ENCODE assay signal across 11 cellular contexts in the genomic region with DNA sequence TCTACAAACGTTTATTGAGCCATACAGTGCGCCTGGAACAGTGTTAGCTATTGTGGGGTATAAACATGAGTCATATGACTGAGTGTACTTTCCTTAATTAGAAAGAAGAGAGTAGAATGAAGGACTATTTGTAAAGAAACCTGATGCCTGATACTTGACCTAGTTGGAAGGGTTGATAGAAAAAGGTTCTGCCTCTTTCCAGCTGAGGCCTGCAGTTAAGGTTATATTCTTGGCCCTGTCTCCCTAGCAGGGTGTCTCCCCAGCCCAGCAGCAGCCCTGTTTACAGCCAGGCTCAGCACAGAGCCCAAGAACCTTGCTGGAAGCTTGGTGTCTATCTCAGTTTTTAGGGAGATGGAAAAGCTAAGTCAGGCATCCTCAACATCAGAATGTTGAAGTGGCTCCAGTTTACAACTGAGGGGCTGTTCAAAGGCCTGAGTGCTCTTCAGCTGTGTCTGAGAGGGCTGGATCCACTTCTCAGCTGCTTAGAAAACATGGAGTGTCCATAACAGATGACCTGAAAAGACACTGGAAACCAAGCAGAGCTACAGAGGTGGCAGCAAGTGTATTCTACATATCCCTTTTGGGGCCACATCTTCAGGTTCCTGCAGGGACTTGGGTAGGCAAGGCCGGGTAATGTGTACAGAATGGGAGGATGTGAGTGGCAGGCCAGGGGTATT. TPM values are rescaled to one million over a fixed set of nuclear protein-coding genes. Genes with fewer than 3 reads are reported as not detected.
DNase-seq lines count a peak whose midpoint lies in the region; ATAC-seq and TF ChIP-seq lines count a peak whose summit lies in the region.
"Had no signal": no experiment of that assay in that cellular context is flagged by ENCODE, and none has a peak within 500 bp of the region (broad histone marks: within the 10 kb centered on the region; RNA-seq: fewer than 3 reads in every experiment).

No MANE protein-coding gene starts in this region.

- DNase-seq in MCF 10A (ENCODE audit: unreplicated experiment) (peak; percentile 50), breast epithelium (ENCODE audit: low spot score in 2 of 2) (no peak), left colon (no peak), SJCRH30 (no peak), tibial nerve (ENCODE audit: low spot score in 2 of 2) (no peak), middle frontal gyrus (ENCODE audit: extremely low spot score, low spot score) (no peak)
- DNase-seq: naive thymus-derived CD4-positive, alpha-beta T cell had no signal

- BruUV-seq in MCF 10A (replicated peaks; lab: Mats Ljungman, UMichigan): no TSS peak

- no peak overlapping the region for H3K4me3 Mint-ChIP-seq in MCF 10A (ENCODE audit: unreplicated experiment)
- H3K4me3 Mint-ChIP-seq: central memory CD8-positive, alpha-beta T cell; naive thymus-derived CD4-positive, alpha-beta T cell had no signal

- H3K4me3 ChIP-seq in breast epithelium: no peak overlapping the region
- H3K4me3 ChIP-seq in SJCRH30: no peak overlapping the region
- no peak overlapping the region for H3K4me3 ChIP-seq in tibial nerve

- H3K27me3 ChIP-seq in breast epithelium: peaks cover 0 to 19% of the 10 kb centered on the region in 2 donors
- H3K27me3 ChIP-seq in SJCRH30: no peaks in the 10 kb centered on the region
- no peaks in the 10 kb centered on the region for H3K27me3 ChIP-seq in tibial nerve

- H3K4me1 ChIP-seq in breast epithelium (no peaks in the 10 kb centered on the region), SJCRH30 (no peaks in the 10 kb centered on the region), tibial nerve (no peaks in the 10 kb centered on the region)

- intact Hi-C loops in MCF 10A (cut with micrococcal nuclease): no loop called here
- intact Hi-C loops in breast epithelium (cut with DNase I; ENCODE audit: low total_unique reads): no loop called here
- intact Hi-C loops in left colon (cut with DNase I, micrococcal nuclease): no loop called here

- 53 to 55% methylated on average over 3 of the region's 3 CpGs for WGBS in tibial nerve, 2 donors

- TF ChIP-seq CTCF in MCF 10A (IDR thresholded peaks at IDR 0.05; ENCODE audit: unreplicated experiment) (no peak), breast epithelium (IDR thresholded peaks at IDR 0.05) (no peak), tibial nerve (IDR thresholded peaks at IDR 0.05) (no peak)

- POLR2A ChIA-PET in MCF 10A (lab: Yijun Ruan, JAX): interaction anchor here (0.6 to 1.0 kb wide), 2 partner anchors 13 to 1812 kb away, joined by 3 to 4 read pairs; no protein-coding TSS in a partner anchor

- CTCF ChIA-PET in MCF 10A (lab: Yijun Ruan, JAX): interaction anchor here (0.6 kb wide), 1 partner anchor 26 kb away, joined by 3 read pairs; no protein-coding TSS in a partner anchor

- peaks cover 17% of the 10 kb centered on the region for H3K27me3 Mint-ChIP-seq in MCF 10A (ENCODE audit: insufficient read depth, unreplicated experiment)
- H3K27me3 Mint-ChIP-seq: central memory CD8-positive, alpha-beta T cell; naive thymus-derived CD4-positive, alpha-beta T cell had no signal

- H3K9me3 ChIP-seq in breast epithelium (no peaks in the 10 kb centered on the region), SJCRH30 (replicated peaks) (no peaks in the 10 kb centered on the region), tibial nerve (no peaks in the 10 kb centered on the region)

- no peak overlapping the region for H3K27ac Mint-ChIP-seq in MCF 10A (ENCODE audit: low read depth, unreplicated experiment)
- H3K27ac Mint-ChIP-seq: naive thymus-derived CD4-positive, alpha-beta T cell had no signal

- H3K36me3 ChIP-seq in breast epithelium (no peaks in the 10 kb centered on the region), SJCRH30 (no peaks in the 10 kb centered on the region), tibial nerve (no peaks in the 10 kb centered on the region)

- H3K9me3 Mint-ChIP-seq in MCF 10A (ENCODE audit: unreplicated experiment): no peaks in the 10 kb centered on the region
- H3K9me3 Mint-ChIP-seq: central memory CD8-positive, alpha-beta T cell had no signal

- no peaks in the 10 kb centered on the region for H3K4me1 Mint-ChIP-seq in MCF 10A (ENCODE audit: insufficient read depth, unreplicated experiment)
- H3K4me1 Mint-ChIP-seq: central memory CD8-positive, alpha-beta T cell had no signal

- TF ChIP-seq POLR2A in breast epithelium (IDR thresholded peaks at IDR 0.05): no peak
- no peak for TF ChIP-seq POLR2A in tibial nerve (IDR thresholded peaks at IDR 0.05)

- no peak for TF ChIP-seq EP300 in tibial nerve (IDR thresholded peaks at IDR 0.05)

- H3K36me3 Mint-ChIP-seq in MCF 10A (ENCODE audit: insufficient read depth, unreplicated experiment): no peaks in the 10 kb centered on the region
- H3K36me3 Mint-ChIP-seq: naive thymus-derived CD4-positive, alpha-beta T cell had no signal

- H3K27ac ChIP-seq in breast epithelium: peak overlapping the region in 1 of 2 donors; percentile 61
- peak overlapping the region; percentile 40 for H3K27ac ChIP-seq in angular gyrus (ENCODE audit: low read depth, low read length)
- no peak overlapping the region for H3K27ac ChIP-seq in SJCRH30
- no peak overlapping the region for H3K27ac ChIP-seq in tibial nerve

- ATAC-seq in left colon: peak; percentile 78
- no peak for ATAC-seq in GM21528 (IDR thresholded peaks at IDR 0.05; ENCODE audit: low FRiP score, unreplicated experiment)
- ATAC-seq: naive thymus-derived CD4-positive, alpha-beta T cell had no signal

RNA-seq across cellular contexts. Expression of a gene that starts 21.6 kb away (rescaled TPM):
- total RNA-seq in MCF 10A (2022) (not detected in 2 replicates), breast epithelium (not detected), left colon (not detected), tibial nerve (not detected)
- not detected in 2 replicates for total RNA-seq in SJCRH30 (2014; rRNA removed; shearing (Covaris generic))
- total RNA-seq: naive thymus-derived CD4-positive, alpha-beta T cell; ureter had no signal
